ENCODE assay signal across 9 cellular contexts in the genomic region with DNA sequence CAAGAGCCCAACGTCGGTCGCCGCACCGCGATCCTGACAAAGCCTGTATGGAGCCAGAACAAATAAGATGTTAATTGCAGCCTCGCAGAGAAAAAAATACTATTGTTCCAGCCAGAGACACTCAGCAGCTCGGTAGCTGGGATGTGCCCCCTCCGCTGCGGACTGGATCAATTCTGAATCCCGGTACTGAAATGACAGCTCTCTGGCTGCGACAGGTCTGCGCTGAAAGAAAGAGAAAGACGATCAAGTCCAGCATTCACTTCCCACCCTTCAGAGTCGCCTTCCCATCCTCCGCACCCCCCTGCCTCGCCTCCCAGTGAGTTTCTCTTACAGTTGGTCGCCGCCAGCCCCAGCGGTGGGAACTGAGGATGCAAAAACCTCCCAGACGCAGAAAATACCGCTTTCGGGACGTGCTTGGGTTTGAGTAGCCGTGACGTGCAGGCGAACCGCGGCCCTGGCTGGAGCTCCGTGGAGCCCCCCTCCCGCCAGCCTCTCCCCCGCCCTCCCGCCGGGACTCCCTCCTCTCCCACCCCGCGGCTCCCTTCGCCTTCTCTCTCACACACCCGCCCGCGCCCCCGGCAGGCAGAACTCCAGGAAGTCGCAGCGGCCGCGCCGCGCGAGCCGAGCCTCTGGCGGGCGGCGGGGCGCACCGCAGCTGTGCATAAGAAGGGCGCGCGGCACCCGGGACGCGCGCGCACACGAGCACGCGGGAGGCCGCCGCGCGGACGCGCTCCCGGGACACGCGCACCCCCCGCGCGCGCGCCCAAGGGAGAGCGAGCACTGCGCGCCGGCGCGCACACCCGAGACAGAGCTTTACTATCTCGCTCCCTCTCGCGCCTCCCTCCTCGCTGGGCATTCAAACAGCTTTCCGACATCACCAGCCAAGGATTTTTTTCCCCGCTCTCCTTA. TPM values are rescaled to one million over a fixed set of nuclear protein-coding genes. Genes with fewer than 3 reads are reported as not detected.
A peak's percentile ranks its signal among the peaks of the same experiment; 100 is the strongest.
DNase-seq lines count a peak whose midpoint lies in the region; ATAC-seq and TF ChIP-seq lines count a peak whose summit lies in the region.
"Had no signal": no experiment of that assay in that cellular context is flagged by ENCODE, and none has a peak within 500 bp of the region (broad histone marks: within the 10 kb centered on the region; RNA-seq: fewer than 3 reads in every experiment).

TSS of gene ADGRB3 (plus strand) at position 780 of the 909 bp plus-strand sequence. CDS start 3,394 bp downstream, outside the sequence.

- peaks cover 20% of the 10 kb centered on the region for H3K4me1 Mint-ChIP-seq in CD8-positive, alpha-beta T cell (ENCODE audit: low read depth)
- H3K4me1 Mint-ChIP-seq in mesothelial cell of epicardium, result peaks cover 24% of the 10 kb centered on the region

- WGBS in esophagus, 2 donors, result 1% methylated on average over 66 to 92 of the region's 92 CpGs

- peak; percentile 31 for ATAC-seq in CD8-positive, alpha-beta T cell
- ATAC-seq in GM19395 (IDR thresholded peaks at IDR 0.05; ENCODE audit: unreplicated experiment) (peak; percentile 66), HG03439 (IDR thresholded peaks at IDR 0.05; ENCODE audit: unreplicated experiment) (peak; percentile 76)

- H3K27me3 ChIP-seq in CD8-positive, alpha-beta T cell (ENCODE audit: insufficient read depth, low read length), result peaks cover 5% of the 10 kb centered on the region
- peaks cover 0 to 3% of the 10 kb centered on the region in 2 donors for H3K27me3 ChIP-seq in esophagus (ENCODE audit: control insufficient read depth in 1 of 2, insufficient read depth in 2 of 2, low read length in 2 of 2)

- no peak within 1 kb of the TSS for H3K27ac ChIP-seq in CD8-positive, alpha-beta T cell (ENCODE audit: low read depth, low read length)
- H3K27ac ChIP-seq in esophagus (ENCODE audit: low read depth in 2 of 2, low read length in 1 of 2) (peak within 1 kb of the TSS; percentile 25 to 53), temporal lobe (ENCODE audit: low read depth, low read length) (peak within 1 kb of the TSS; percentile 94)

- H3K9me3 Mint-ChIP-seq in CD8-positive, alpha-beta T cell, result no peaks in the 10 kb centered on the region
- no peaks in the 10 kb centered on the region for H3K9me3 Mint-ChIP-seq in mesothelial cell of epicardium

- no peak within 1 kb of the TSS for H3K27ac Mint-ChIP-seq in CD8-positive, alpha-beta T cell
- H3K27ac Mint-ChIP-seq in mesothelial cell of epicardium, result peak within 1 kb of the TSS; percentile 86

- CTCF ChIA-PET in CD8-positive, alpha-beta T cell (lab: Charles Lee), result no interaction called here

- peak within 1 kb of the TSS; percentile 79 for H3K4me3 Mint-ChIP-seq in CD8-positive, alpha-beta T cell
- peak within 1 kb of the TSS; percentile 86 for H3K4me3 Mint-ChIP-seq in mesothelial cell of epicardium

- peaks cover 4% of the 10 kb centered on the region for H3K4me1 ChIP-seq in CD8-positive, alpha-beta T cell (ENCODE audit: insufficient read depth, low read length)
- no peaks in the 10 kb centered on the region for H3K4me1 ChIP-seq in esophagus (ENCODE audit: control insufficient read depth in 2 of 2, insufficient read depth in 2 of 2, low read length in 1 of 2)

- no peaks in the 10 kb centered on the region for H3K36me3 ChIP-seq in CD8-positive, alpha-beta T cell (ENCODE audit: insufficient read depth, low read length)
- H3K36me3 ChIP-seq in esophagus (ENCODE audit: control insufficient read depth in 2 of 2, insufficient read depth in 2 of 2, low read length in 1 of 2), result no peaks in the 10 kb centered on the region

- H3K27me3 Mint-ChIP-seq in CD8-positive, alpha-beta T cell (ENCODE audit: low read depth), result peaks cover 40% of the 10 kb centered on the region
- H3K27me3 Mint-ChIP-seq in mesothelial cell of epicardium (ENCODE audit: low read depth), result peaks cover 88% of the 10 kb centered on the region

- peak within 1 kb of the TSS; percentile 28 for H3K4me3 ChIP-seq in CD8-positive, alpha-beta T cell (ENCODE audit: low read depth, low read length)
- H3K4me3 ChIP-seq in esophagus (ENCODE audit: low read depth in 1 of 2, low read length in 2 of 2), result peak within 1 kb of the TSS; percentile 53 to 63

- no peaks in the 10 kb centered on the region for H3K9me3 ChIP-seq in CD8-positive, alpha-beta T cell (ENCODE audit: low read length)
- no peaks in the 10 kb centered on the region for H3K9me3 ChIP-seq in esophagus (ENCODE audit: control insufficient read depth in 2 of 2, insufficient read depth in 1 of 2, low read depth in 1 of 2, low read length in 1 of 2)

- intact Hi-C loops in CD8-positive, alpha-beta T cell (cut with DNase I, micrococcal nuclease), result loop anchor here (5.0 to 10.0 kb wide), 2 partner anchors 1470 to 1473 kb away; no protein-coding TSS in a partner anchor

- POLR2A ChIA-PET in CD8-positive, alpha-beta T cell (lab: Charles Lee), result no interaction called here

- TF ChIP-seq CTCF in CD8-positive, alpha-beta T cell (IDR thresholded peaks at IDR 0.05), result no peak
- TF ChIP-seq CTCF in mesothelial cell of epicardium (IDR thresholded peaks at IDR 0.05; ENCODE audit: unreplicated experiment), result no peak

- H3K36me3 Mint-ChIP-seq in CD8-positive, alpha-beta T cell, result no peaks in the 10 kb centered on the region
- no peaks in the 10 kb centered on the region for H3K36me3 Mint-ChIP-seq in mesothelial cell of epicardium

- peak in 3 of 7 experiments; percentile 1 to 20 (median 12) for DNase-seq in CD8-positive, alpha-beta T cell
- DNase-seq in NCI-H510A (lab: John Stamatoyannopoulos, UW) (peak; percentile 95), mesothelial cell of epicardium (ENCODE audit: low spot score in 2 of 2, unreplicated experiment in 2 of 2) (peak; percentile 83 to 86)
- DNase-seq in activated CD8-positive, alpha-beta memory T cell treated with anti-CD3 and anti-CD28 coated beads, Interleukin-2, amount 50 U/mL, for 4 hours, result peak; percentile 21

RNA-seq across cellular contexts. Expression of gene ADGRB3, which starts in this region (rescaled TPM):
- total RNA-seq in CD8-positive, alpha-beta T cell, result not detected
- under 1 TPM; 0.08 to 0.14 TPM for polyA plus RNA-seq in esophagus
- total RNA-seq in mesothelial cell of epicardium, result 13.9 to 14.9 TPM (median 14.8 TPM) in 3 replicates
- 110 TPM for total RNA-seq in temporal lobe
- total RNA-seq: T-helper 1 cell treated with Interleukin-12 subunit alpha and Interleukin-12 subunit beta and Interleukin-4 antibody, amounts not matched to agents 30 ng/mL and 1 ng/mL, for 36 hours had no signal

Comparison
In these comparisons a context has a peak if more than half of its experiments do, and no peak if none do; other contexts are left out.
1. RNA of gene ADGRB3 (total RNA-seq): 110 TPM in temporal lobe (single experiment) and 13.9 to 14.9 TPM in mesothelial cell of epicardium; not detected in CD8-positive, alpha-beta T cell; every median in the first group is over 10 times any median in the second.
2. Peak in ATAC-seq and H3K4me3 ChIP-seq in CD8-positive, alpha-beta T cell; RNA of the gene not detected or under 1 TPM.
3. Peak in every context shown above with its lines, with median percentiles within 50 percentile points of each other: ATAC-seq.